Comparison of ENCODE assay signal across 8 cellular contexts in the genomic region with DNA sequence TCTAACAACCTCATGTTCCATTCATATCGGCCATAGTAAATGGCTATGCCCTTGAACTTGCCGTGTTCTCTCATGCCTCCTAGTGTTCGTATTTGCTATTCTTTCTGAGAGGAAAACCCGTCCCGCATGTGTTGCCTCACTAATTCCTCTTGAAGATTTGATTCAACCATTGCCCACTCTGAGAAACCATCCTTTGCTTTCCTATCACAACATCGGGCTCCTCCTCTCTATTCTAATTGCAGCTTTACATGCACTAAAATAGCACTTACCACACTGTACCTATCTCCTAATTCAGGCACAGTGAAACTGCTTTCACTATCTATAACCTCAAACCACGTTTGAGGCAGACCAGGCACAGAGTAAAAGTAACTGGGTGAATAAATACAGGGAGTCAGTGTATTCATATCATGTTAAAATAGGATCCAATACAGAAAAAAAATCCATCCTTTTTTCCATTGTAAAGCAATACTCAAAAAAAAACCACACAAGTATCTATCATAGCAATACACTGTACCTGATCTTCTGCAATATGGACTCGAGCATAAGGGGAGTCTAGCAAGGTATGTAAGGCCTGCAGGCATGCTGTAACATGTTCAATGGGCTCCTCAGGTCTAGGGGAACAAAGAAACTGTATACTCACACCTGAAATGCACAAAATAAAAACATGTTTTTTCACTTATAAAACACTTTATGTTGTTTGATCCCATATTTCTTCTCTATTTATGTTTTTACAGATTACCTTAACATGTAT. TPM values are rescaled to one million over a fixed set of nuclear protein-coding genes. Genes with fewer than 3 reads are reported as not detected.
A peak's percentile ranks its signal among the peaks of the same experiment; 100 is the strongest.
DNase-seq lines count a peak whose midpoint lies in the region; ATAC-seq, FAIRE-seq and TF ChIP-seq lines count a peak whose summit lies in the region.

No MANE protein-coding gene starts in this region.

- no peaks in the 10 kb centered on the region for H3K4me1 ChIP-seq in sigmoid colon

- FAIRE-seq in D721Med (lab: Jason Lieb, UNC), result no peak

- peaks cover 17% of the 10 kb centered on the region for H3K36me3 Mint-ChIP-seq in T-helper 17 cell (ENCODE audit: low read depth)

- H3K4me3 ChIP-seq in fibroblast of the aortic adventitia (ENCODE audit: low read depth, low read length), result no peak overlapping the region
- H3K4me3 ChIP-seq in sigmoid colon, result no peak overlapping the region

- TF ChIP-seq POLR2A in sigmoid colon (IDR thresholded peaks at IDR 0.05), result no peak

- peak overlapping the region; percentile 83 for H3K4me3 Mint-ChIP-seq in T-helper 17 cell

- H3K9me3 ChIP-seq in T-helper 17 cell (ENCODE audit: control insufficient read depth, low read length, poor library complexity, severe bottlenecking) (no peaks in the 10 kb centered on the region), sigmoid colon (no peaks in the 10 kb centered on the region)

- DNase-seq in D721Med (ENCODE audit: insufficient read length, low spot score), result no peak
- no peak for DNase-seq in T-helper 17 cell
- peak; percentile 49 for DNase-seq in fibroblast of the aortic adventitia (ENCODE audit: low read depth)
- peak; percentile 5 for DNase-seq in pulmonary artery endothelial cell (ENCODE audit: low read depth, low spot score)
- DNase-seq in sigmoid colon, result no peak
- DNase-seq in NCI-H1436 treated with DMSO at 0.1 percent for 48 hours (lab: John Stamatoyannopoulos, UW), result no peak

- H3K27me3 ChIP-seq in sigmoid colon, result no peaks in the 10 kb centered on the region

- ATAC-seq in GM19328 (IDR thresholded peaks at IDR 0.05; ENCODE audit: unreplicated experiment), result peak; percentile 100
- peak; percentile 100 for ATAC-seq in HG03159 (IDR thresholded peaks at IDR 0.05; ENCODE audit: unreplicated experiment)
- ATAC-seq in T-helper 17 cell, result peak; percentile 81

- H3K27ac Mint-ChIP-seq in T-helper 17 cell, result peak overlapping the region; percentile 90

- 16 to 63% methylated on average over 8 of the region's 8 CpGs for WGBS in sigmoid colon, 2 donors

- no peak for TF ChIP-seq EP300 in sigmoid colon (IDR thresholded peaks at IDR 0.05)

- H3K27me3 Mint-ChIP-seq in T-helper 17 cell, result no peaks in the 10 kb centered on the region

- H3K27ac ChIP-seq in sigmoid colon, result no peak overlapping the region

- peaks cover 21% of the 10 kb centered on the region for H3K4me1 Mint-ChIP-seq in T-helper 17 cell

- intact Hi-C loops in sigmoid colon (cut with DNase I), result loop anchor here (10.0 kb wide), 1 partner anchor 220 kb away; no protein-coding TSS in a partner anchor

- peak; percentile 22 for TF ChIP-seq CTCF in D721Med (IDR thresholded peaks at IDR 0.05; ENCODE audit: insufficient read depth, missing control alignments)
- TF ChIP-seq CTCF in fibroblast of the aortic adventitia (IDR thresholded peaks at IDR 0.05; ENCODE audit: insufficient read depth, low read length), result peak; percentile 64
- peak in 2 of 4 experiments; percentile 18 to 25 for TF ChIP-seq CTCF in sigmoid colon (IDR thresholded peaks at IDR 0.05)

- H3K36me3 ChIP-seq in sigmoid colon, result peaks cover 0 to 86% (median 37%) of the 10 kb centered on the region in 4 donors

RNA-seq across cellular contexts. Expression of a gene that starts 39.0 kb away (rescaled TPM):
- 10 to 100 TPM; 29.2 to 36.0 TPM for total RNA-seq in T-helper 17 cell
- total RNA-seq in fibroblast of the aortic adventitia (ENCODE audit: low replicate concordance), result 26.2 and 26.5 TPM in 2 replicates
- 19.6 and 34.3 TPM in 2 replicates for total RNA-seq in pulmonary artery endothelial cell
- 10 to 100 TPM; 14.9 to 20.9 (median 19.6) TPM for total RNA-seq in sigmoid colon
- polyA plus RNA-seq in sigmoid colon, result 1 to 10 TPM; 7.8 to 8.8 (median 8.5) TPM

Comparison
In these comparisons a context has a peak if more than half of its experiments do, and no peak if none do; other contexts are left out.
1. DNase-seq: peak in fibroblast of the aortic adventitia (single experiment) and pulmonary artery endothelial cell (single experiment); none in D721Med (single experiment), T-helper 17 cell (0 of 3), sigmoid colon (single experiment) and NCI-H1436 treated with DMSO at 0.1 percent for 48 hours (single experiment).
2. Peak in every context shown above with its lines, with median percentiles within 50 percentile points of each other: ATAC-seq.